8 cellular contexts compared by ENCODE assay signal in the genomic region with DNA sequence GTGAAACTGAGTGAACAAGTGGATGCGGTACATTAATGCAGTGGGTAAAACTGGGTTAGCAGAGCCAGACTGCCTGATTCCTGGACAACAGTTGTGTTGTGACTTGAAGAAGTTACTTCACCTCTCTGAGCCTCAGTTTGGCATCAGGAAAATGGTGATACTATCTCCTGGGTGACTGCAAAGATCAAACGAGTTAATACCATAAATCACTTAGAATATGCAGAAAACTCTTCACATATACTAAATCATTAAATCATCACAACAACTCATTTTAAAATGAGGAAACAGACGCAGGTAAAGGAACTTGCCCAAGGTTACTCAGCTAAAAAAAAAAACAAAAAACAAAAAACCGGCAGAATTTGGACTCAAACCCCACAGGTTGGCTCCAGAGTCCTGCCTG. TPM values are rescaled to one million over a fixed set of nuclear protein-coding genes. Genes with fewer than 3 reads are reported as not detected.
A peak's percentile ranks its signal among the peaks of the same experiment; 100 is the strongest.
DNase-seq lines count a peak whose midpoint lies in the region; ATAC-seq, FAIRE-seq and TF ChIP-seq lines count a peak whose summit lies in the region.

No MANE protein-coding gene starts in this region.

- no peaks in the 10 kb centered on the region for H4K20me1 ChIP-seq in keratinocyte (ENCODE audit: control insufficient read depth, extremely low read depth, insufficient read depth, low read length)

- H3K27me3 Mint-ChIP-seq in T-helper 2 cell treated with Interferon-gamma antibody and Interleukin-4, amounts not matched to agents 5 μg/mL and 100 μg/mL, for 36 hours (ENCODE audit: low read depth), result no peaks in the 10 kb centered on the region
- H3K27me3 Mint-ChIP-seq in activated naive CD8-positive, alpha-beta T cell treated with anti-CD3 and anti-CD28 coated beads for 36 hours, result no peaks in the 10 kb centered on the region

- peaks cover 25% of the 10 kb centered on the region for H3K4me1 Mint-ChIP-seq in T-helper 2 cell treated with Interferon-gamma antibody and Interleukin-4, amounts not matched to agents 5 μg/mL and 100 μg/mL, for 36 hours (ENCODE audit: low read depth)
- H3K4me1 Mint-ChIP-seq in activated naive CD8-positive, alpha-beta T cell treated with anti-CD3 and anti-CD28 coated beads for 36 hours, result peaks cover 34% of the 10 kb centered on the region

- H3K4me3 Mint-ChIP-seq in T-helper 2 cell treated with Interferon-gamma antibody and Interleukin-4, amounts not matched to agents 5 μg/mL and 100 μg/mL, for 36 hours, result peak overlapping the region; percentile 91
- H3K4me3 Mint-ChIP-seq in activated naive CD8-positive, alpha-beta T cell treated with anti-CD3 and anti-CD28 coated beads for 36 hours, result peak overlapping the region; percentile 89

- H3K4me3 ChIP-seq in keratinocyte (ENCODE audit: control insufficient read depth in 2 of 3, extremely low read depth in 1 of 3, insufficient read depth in 2 of 3, low read depth in 1 of 3, low read length in 3 of 3), result peak overlapping the region; percentile 72 to 91 (median 88)

- FAIRE-seq in keratinocyte (lab: Jason Lieb, UNC), result no peak

- H3K9me1 ChIP-seq in keratinocyte (ENCODE audit: control insufficient read depth, extremely low read depth, insufficient read depth, low read length), result no peaks in the 10 kb centered on the region

- H3K79me2 ChIP-seq in keratinocyte (ENCODE audit: control insufficient read depth, insufficient read depth, low read length), result peaks cover 1% of the 10 kb centered on the region

- H3K36me3 Mint-ChIP-seq in T-helper 2 cell treated with Interferon-gamma antibody and Interleukin-4, amounts not matched to agents 5 μg/mL and 100 μg/mL, for 36 hours (ENCODE audit: low read depth), result peaks cover 17% of the 10 kb centered on the region
- peaks cover 26% of the 10 kb centered on the region for H3K36me3 Mint-ChIP-seq in activated naive CD8-positive, alpha-beta T cell treated with anti-CD3 and anti-CD28 coated beads for 36 hours

- H3K9me3 ChIP-seq in keratinocyte (ENCODE audit: control insufficient read depth, low read depth, low read length), result no peaks in the 10 kb centered on the region

- H3K9me3 Mint-ChIP-seq in T-helper 2 cell treated with Interferon-gamma antibody and Interleukin-4, amounts not matched to agents 5 μg/mL and 100 μg/mL, for 36 hours, result no peaks in the 10 kb centered on the region
- H3K9me3 Mint-ChIP-seq in activated naive CD8-positive, alpha-beta T cell treated with anti-CD3 and anti-CD28 coated beads for 36 hours, result peaks cover 14% of the 10 kb centered on the region

- H3K4me1 ChIP-seq in keratinocyte (ENCODE audit: control insufficient read depth, extremely low read depth, insufficient read depth, low read length), result peaks cover 11% of the 10 kb centered on the region

- in situ Hi-C loops in GM13977 (cut with MboI; ENCODE audit: low pct_unique_long_range_greater_than_20kb, low sequenced_read_pairs, unreplicated experiment), result no loop called here

- no peak for ATAC-seq in HG02610 (IDR thresholded peaks at IDR 0.05; ENCODE audit: unreplicated experiment)
- no peak for ATAC-seq in GM18520 (IDR thresholded peaks at IDR 0.05; ENCODE audit: unreplicated experiment)

- peak overlapping the region; percentile 76 for H3K27ac ChIP-seq in keratinocyte (ENCODE audit: control insufficient read depth, insufficient read depth, low read length)
- peak overlapping the region; percentile 73 for H3K27ac ChIP-seq in substantia nigra (ENCODE audit: low read depth, low read length, poor library complexity, severe bottlenecking)

- no peak overlapping the region for H3K27ac Mint-ChIP-seq in T-helper 2 cell treated with Interferon-gamma antibody and Interleukin-4, amounts not matched to agents 5 μg/mL and 100 μg/mL, for 36 hours
- H3K27ac Mint-ChIP-seq in activated naive CD8-positive, alpha-beta T cell treated with anti-CD3 and anti-CD28 coated beads for 36 hours, result no peak overlapping the region

- TF ChIP-seq CTCF in keratinocyte (optimal IDR thresholded peaks at IDR 0.05 in 1 of 3, IDR thresholded peaks at IDR 0.05 in 1 of 3, conservative IDR thresholded peaks at IDR 0.05 in 1 of 3; ENCODE audit: extremely low read depth in 1 of 3, insufficient read depth in 2 of 3, low read length in 3 of 3), result no peak
- TF ChIP-seq CTCF in GM13977 (IDR thresholded peaks at IDR 0.05; ENCODE audit: extremely low read depth, insufficient read depth, missing control alignments), result no peak

- peak overlapping the region; percentile 90 for H2AFZ ChIP-seq in keratinocyte (ENCODE audit: control insufficient read depth, low read length)

- H3K9ac ChIP-seq in keratinocyte (ENCODE audit: control insufficient read depth, extremely low read depth, insufficient read depth, low read length), result peak overlapping the region; percentile 86

- peak overlapping the region; percentile 96 for H3K4me2 ChIP-seq in keratinocyte (ENCODE audit: control insufficient read depth, extremely low read depth, insufficient read depth, low read depth, low read length)

- no peak for DNase-seq in T-helper 2 cell treated with Interferon-gamma antibody and Interleukin-4, amounts not matched to agents 5 μg/mL and 100 μg/mL, for 36 hours (ENCODE audit: low spot score)
- DNase-seq in T-helper 2 cell (no peak), keratinocyte (ENCODE audit: low read depth, low spot score) (no peak), substantia nigra (lab: John Stamatoyannopoulos, UW) (no peak), GM13977 (ENCODE audit: low spot score) (no peak)
- DNase-seq in activated naive CD8-positive, alpha-beta T cell treated with anti-CD3 and anti-CD28 coated beads for 36 hours, result no peak

- no peaks in the 10 kb centered on the region for H3K27me3 ChIP-seq in keratinocyte (ENCODE audit: control insufficient read depth, extremely low read depth, insufficient read depth, low read length)

- dilution Hi-C loops in keratinocyte (cut with MboI; ENCODE audit: extremely low pct_ligation_motif_present, low sequenced_read_pairs), result no loop called here

- H3K36me3 ChIP-seq in keratinocyte (ENCODE audit: control insufficient read depth in 2 of 2, extremely low read depth in 1 of 2, insufficient read depth in 2 of 2, low read length in 2 of 2), result peaks cover 0 to 5% of the 10 kb centered on the region in 2 experiments

RNA-seq across cellular contexts. Expression of a gene that starts 0.8 kb away (rescaled TPM):
- 1 to 10 TPM; 4.1 to 6.6 TPM for total RNA-seq in activated naive CD8-positive, alpha-beta T cell treated with anti-CD3 and anti-CD28 coated beads for 36 hours
- polyA plus RNA-seq in keratinocyte, result 5.0 to 9.6 TPM (median 7.1 TPM) in 3 replicates
- 6.1 TPM for polyA plus RNA-seq in keratinocyte (2011; ENCODE audit: low read depth)
- 2.8 and 6.0 TPM in 2 replicates for polyA plus RNA-seq in keratinocyte (2011; cell fraction: cytosol; rRNA removed)
- 17.4 and 19.5 TPM in 2 replicates for polyA plus RNA-seq in keratinocyte (2011; cell fraction: nucleus; rRNA removed)
- 5.4 and 6.7 TPM in 2 replicates for polyA plus RNA-seq in keratinocyte (2012; ENCODE audit: low replicate concordance)
- polyA minus RNA-seq in keratinocyte, result 1.5 to 4.1 TPM in 2 of 3 replicates, not detected in the other
- polyA minus RNA-seq in keratinocyte (2011; cell fraction: cytosol; rRNA and poly(A)+ RNA removed), result not detected
- 2.1 and 3.5 TPM in 2 replicates for polyA minus RNA-seq in keratinocyte (2011; cell fraction: nucleus; rRNA and poly(A)+ RNA removed)

RNA-seq across cellular contexts. Expression of a gene that starts 30.4 kb away (rescaled TPM):
- total RNA-seq in activated naive CD8-positive, alpha-beta T cell treated with anti-CD3 and anti-CD28 coated beads for 36 hours, result 10 to 100 TPM; 33.2 to 37.7 TPM
- polyA plus RNA-seq in keratinocyte, result 10.8 to 22.6 TPM (median 22.0 TPM) in 3 replicates
- 5.8 TPM for polyA plus RNA-seq in keratinocyte (2011; ENCODE audit: low read depth)
- 14.4 and 17.1 TPM in 2 replicates for polyA plus RNA-seq in keratinocyte (2011; cell fraction: cytosol; rRNA removed)
- 13.3 and 17.1 TPM in 2 replicates for polyA plus RNA-seq in keratinocyte (2011; cell fraction: nucleus; rRNA removed)
- polyA plus RNA-seq in keratinocyte (2012; ENCODE audit: low replicate concordance), result 11.1 and 27.5 TPM in 2 replicates
- 10.1 to 30.9 TPM (median 13.1 TPM) in 3 replicates for polyA minus RNA-seq in keratinocyte
- polyA minus RNA-seq in keratinocyte (2011; cell fraction: cytosol; rRNA and poly(A)+ RNA removed), result 21.5 TPM
- 6.2 and 17.7 TPM in 2 replicates for polyA minus RNA-seq in keratinocyte (2011; cell fraction: nucleus; rRNA and poly(A)+ RNA removed)
